10 cellular contexts compared by ENCODE assay signal in the genomic region with DNA sequence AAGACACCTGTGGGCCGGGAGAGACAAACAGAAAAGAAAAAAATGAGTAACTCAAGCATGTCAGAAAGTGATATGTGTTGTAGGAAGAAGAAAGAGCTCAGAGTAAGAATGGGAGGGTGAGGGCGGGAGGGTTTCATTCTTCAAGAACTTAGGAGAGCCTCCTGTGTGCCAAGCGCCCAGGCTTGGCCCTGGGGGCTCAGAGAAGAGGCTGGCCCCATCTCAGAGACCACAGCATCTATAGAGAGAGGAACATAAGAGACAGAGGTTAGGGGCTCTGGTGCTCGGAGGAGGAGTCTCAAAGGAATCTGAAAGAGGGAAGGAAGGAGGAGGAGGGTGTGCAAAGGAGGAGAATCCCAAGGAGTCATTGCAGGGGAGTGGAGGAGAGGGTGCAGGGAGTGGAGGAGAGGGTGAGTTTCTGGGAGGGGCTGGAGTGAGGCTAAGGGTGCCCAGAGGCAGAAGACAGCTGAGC.
DNase-seq lines count a peak whose midpoint lies in the region; ATAC-seq and TF ChIP-seq lines count a peak whose summit lies in the region.
"Had no signal": no experiment of that assay in that cellular context is flagged by ENCODE, and none has a peak within 500 bp of the region (broad histone marks: within the 10 kb centered on the region; RNA-seq: fewer than 3 reads in every experiment).

No MANE protein-coding gene starts in this region.

- H3K4me3 ChIP-seq in RWPE2 (ENCODE audit: severe bottlenecking) (no peak overlapping the region), epithelial cell of proximal tubule (ENCODE audit: low read depth, low read length) (peak overlapping the region; percentile 12), OCI-LY7 (ENCODE audit: low read depth, low read length, poor library complexity, severe bottlenecking) (no peak overlapping the region)
- H3K4me3 ChIP-seq: cardiac muscle cell had no signal

- H3K27ac ChIP-seq in RWPE2 (ENCODE audit: poor library complexity, severe bottlenecking) (peak overlapping the region; percentile 98), OCI-LY7 (ENCODE audit: low read depth, low read length, poor library complexity, severe bottlenecking) (no peak overlapping the region)
- H3K27ac ChIP-seq: cardiac muscle cell had no signal

- TF ChIP-seq CTCF in RWPE2 (IDR thresholded peaks at IDR 0.05; ENCODE audit: poor library complexity, severe bottlenecking) (no peak), epithelial cell of proximal tubule (conservative IDR thresholded peaks at IDR 0.05; ENCODE audit: low read depth, low read length) (no peak), OCI-LY7 (conservative IDR thresholded peaks at IDR 0.05; ENCODE audit: low read length) (no peak)

- H3K9me2 ChIP-seq in OCI-LY7 (ENCODE audit: insufficient read depth, low read length), result no peaks in the 10 kb centered on the region

- H3K9me3 ChIP-seq in RWPE2 (ENCODE audit: severe bottlenecking) (no peaks in the 10 kb centered on the region), OCI-LY7 (ENCODE audit: low read length) (no peaks in the 10 kb centered on the region)

- no peak overlapping the region for H3K4me2 ChIP-seq in OCI-LY7 (ENCODE audit: low read length)

- peak; percentile 48 for ATAC-seq in activated CD4-positive, CD25-positive, alpha-beta regulatory T cell treated with anti-CD3 and anti-CD28 coated beads, Interleukin-2, amount 50 U/mL, for 24 hours
- peak; percentile 66 for ATAC-seq in RWPE2 (ENCODE audit: low read depth)
- ATAC-seq in GM21825 (IDR thresholded peaks at IDR 0.05; ENCODE audit: unreplicated experiment), result no peak
- no peak for ATAC-seq in HG02759 (IDR thresholded peaks at IDR 0.05; ENCODE audit: unreplicated experiment)

- no TSS peak for BruUV-seq in OCI-LY7 (replicated peaks; lab: Mats Ljungman, UMichigan)

- no peaks in the 10 kb centered on the region for H3K79me2 ChIP-seq in OCI-LY7 (ENCODE audit: insufficient read depth, low read depth, low read length)

- CTCF ChIA-PET in OCI-LY7 (lab: Charles Lee; ENCODE audit: unreplicated experiment), result interaction anchor here (0.6 kb wide), 1 partner anchor 32 kb away, joined by 6 read pairs; no protein-coding TSS in a partner anchor

- intact Hi-C loops in OCI-LY7 (cut with micrococcal nuclease; ENCODE audit: unreplicated experiment), result no loop called here

- H3K4me1 ChIP-seq in RWPE2 (ENCODE audit: insufficient read depth, poor library complexity, severe bottlenecking) (peaks cover 14% of the 10 kb centered on the region), OCI-LY7 (ENCODE audit: insufficient read depth, low read length, poor library complexity, severe bottlenecking) (no peaks in the 10 kb centered on the region)

- POLR2A ChIA-PET in OCI-LY7 (lab: Charles Lee), result interaction anchor here (0.6 kb wide), 1 partner anchor 337 kb away, joined by 5 read pairs; no protein-coding TSS in a partner anchor

- no peaks in the 10 kb centered on the region for H3K36me3 ChIP-seq in RWPE2 (ENCODE audit: low read depth)
- no peaks in the 10 kb centered on the region for H3K36me3 ChIP-seq in OCI-LY7 (ENCODE audit: insufficient read depth, low read length)
- H3K36me3 ChIP-seq: cardiac muscle cell had no signal

- DNase-seq in activated CD4-positive, CD25-positive, alpha-beta regulatory T cell treated with anti-CD3 and anti-CD28 coated beads, Interleukin-2, amount 50 U/mL, for 72 hours, result no peak
- DNase-seq in RWPE2 (ENCODE audit: low spot score) (peak; percentile 21), epithelial cell of proximal tubule (ENCODE audit: low read depth) (no peak), OCI-LY7 (ENCODE audit: low spot score) (no peak)
- DNase-seq in stimulated activated CD4-positive, alpha-beta T cell treated with anti-CD3 and anti-CD28 coated beads, TNF-alpha, amount 100 ng/mL, for 48 hours (ENCODE audit: low read depth in 3 of 3), result peak in 2 of 3 donors; percentile 28 to 33
- DNase-seq: NCI-H1048 had no signal

- no peaks in the 10 kb centered on the region for H4K20me1 ChIP-seq in OCI-LY7 (ENCODE audit: insufficient read depth, low read length)

- no peaks in the 10 kb centered on the region for H3K27me3 ChIP-seq in RWPE2 (ENCODE audit: insufficient read depth, poor library complexity, severe bottlenecking)
- H3K27me3 ChIP-seq: cardiac muscle cell had no signal

- no peak overlapping the region for H2AFZ ChIP-seq in OCI-LY7 (ENCODE audit: low read length)

Comparison
In these comparisons a context has a peak if more than half of its experiments do, and no peak if none do; other contexts are left out.
1. ATAC-seq: peak in activated CD4-positive, CD25-positive, alpha-beta regulatory T cell treated with anti-CD3 and anti-CD28 coated beads, Interleukin-2, amount 50 U/mL, for 24 hours (2 of 2) and RWPE2 (single experiment); none in GM21825 (single experiment) and HG02759 (single experiment).
2. DNase-seq: peak in RWPE2 (single experiment) and stimulated activated CD4-positive, alpha-beta T cell treated with anti-CD3 and anti-CD28 coated beads, TNF-alpha, amount 100 ng/mL, for 48 hours (2 of 3); none in activated CD4-positive, CD25-positive, alpha-beta regulatory T cell treated with anti-CD3 and anti-CD28 coated beads, Interleukin-2, amount 50 U/mL, for 72 hours (single experiment), epithelial cell of proximal tubule (single experiment) and OCI-LY7 (single experiment).